8 cellular contexts compared by ENCODE assay signal in genomic region chrX:10769165-10769564, GRCh38.
DNase-seq lines count a peak whose midpoint lies in the region; ATAC-seq and TF ChIP-seq lines count a peak whose summit lies in the region.

No MANE protein-coding gene starts in this region.

- POLR2A ChIA-PET in GM10248 (lab: Yijun Ruan, JAX) = no interaction called here

- no peaks in the 10 kb centered on the region for H3K27me3 ChIP-seq in left lung

- TF ChIP-seq CTCF in GM10248 (IDR thresholded peaks at IDR 0.05; ENCODE audit: control extremely low read depth, extremely low read depth, low read depth, missing control alignments) = peak; percentile 35
- TF ChIP-seq CTCF in left lung (IDR thresholded peaks at IDR 0.05) = peak; percentile 17 to 36

- intact Hi-C loops in left lung (cut with DNase I) = no loop called here

- ATAC-seq in HG02588 (IDR thresholded peaks at IDR 0.05; ENCODE audit: unreplicated experiment) (peak; percentile 60), left lung (peak; percentile 81), HG03571 (IDR thresholded peaks at IDR 0.05; ENCODE audit: unreplicated experiment) (no peak)

- no peaks in the 10 kb centered on the region for H3K4me1 ChIP-seq in left lung

- no peaks in the 10 kb centered on the region for H3K36me3 ChIP-seq in left lung

- H3K4me3 ChIP-seq in left lung = no peak overlapping the region

- no peaks in the 10 kb centered on the region for H3K9me3 ChIP-seq in left lung

- H3K27ac ChIP-seq in left lung = no peak overlapping the region

- peak; percentile 28 for DNase-seq in GM10248 (ENCODE audit: extremely low spot score)
- DNase-seq in NCI-H2107 (lab: John Stamatoyannopoulos, UW) = peak; percentile 24
- DNase-seq in astrocyte of the hippocampus (ENCODE audit: low read depth, low spot score) = peak; percentile 48
- no peak for DNase-seq in left lung
- no peak for DNase-seq in activated effector memory CD4-positive, alpha-beta T cell treated with Interleukin-2 at 50 U/mL for 16 hours
- DNase-seq in epidermal melanocyte (ENCODE audit: insufficient read length, low spot score) = no peak

- CTCF ChIA-PET in GM10248 (lab: Yijun Ruan, JAX) = interaction anchor here (1.0 to 3.8 kb wide), 4 partner anchors 11 to 579 kb away, joined by 4 to 12 read pairs (median 10); no protein-coding TSS in a partner anchor

Comparison
In these comparisons a context has a peak if more than half of its experiments do, and no peak if none do; other contexts are left out.
1. DNase-seq: peak in GM10248 (single experiment), NCI-H2107 (single experiment) and astrocyte of the hippocampus (single experiment); none in left lung (0 of 2), activated effector memory CD4-positive, alpha-beta T cell treated with Interleukin-2 at 50 U/mL for 16 hours (single experiment) and epidermal melanocyte (single experiment).